31 cellular contexts compared by ENCODE assay signal in genomic region chr2:217325810-217326209, GRCh38.
DNase-seq lines count a peak whose midpoint lies in the region; ATAC-seq, FAIRE-seq and TF ChIP-seq lines count a peak whose summit lies in the region.
"Had no signal": no experiment of that assay in that cellular context is flagged by ENCODE, and none has a peak within 500 bp of the region (broad histone marks: within the 10 kb centered on the region; RNA-seq: fewer than 3 reads in every experiment).

No MANE protein-coding gene starts in this region.

- H2BK5ac ChIP-seq in IMR-90 (ENCODE audit: low read depth, low read length, poor library complexity, severe bottlenecking) = no peak overlapping the region

- H3K9me3 ChIP-seq in BLaER1 treated with 17β-estradiol and CSF1 and Interleukin-3, amounts not matched to agents 10 nM and 100 nM (replicated peaks in 1 of 11) = peaks cover 0 to 40% (median 10%) of the 10 kb centered on the region in 11 experiments; a peak in 19 of 22 replicates
- H3K9me3 ChIP-seq in IMR-90 (ENCODE audit: control insufficient read depth, insufficient read depth, low read length) = no peaks in the 10 kb centered on the region
- H3K9me3 ChIP-seq in SJCRH30 (replicated peaks) = no peaks in the 10 kb centered on the region
- no peaks in the 10 kb centered on the region for H3K9me3 ChIP-seq in keratinocyte (ENCODE audit: control insufficient read depth, low read depth, low read length)
- no peaks in the 10 kb centered on the region for H3K9me3 ChIP-seq in tibial artery
- H3K9me3 ChIP-seq: body of pancreas, esophagus squamous epithelium, lower lobe of right lung, mucosa of descending colon, upper lobe of right lung had no signal

- no TSS peak for BruUV-seq in IMR-90 (replicated peaks; lab: Mats Ljungman, UMichigan)

- no peak overlapping the region for H2AK9ac ChIP-seq in IMR-90 (replicated peaks; ENCODE audit: low read depth, low read length, poor library complexity)

- H3K23ac ChIP-seq in IMR-90 (ENCODE audit: low read depth, low read length) = no peak overlapping the region

- H3K27me3 ChIP-seq in BLaER1 treated with 17β-estradiol and CSF1 and Interleukin-3, amounts not matched to agents 10 nM and 100 nM = peaks cover 0 to 90% (median 0%) of the 10 kb centered on the region in 11 experiments; a peak in 7 of 22 replicates
- no peaks in the 10 kb centered on the region for H3K27me3 ChIP-seq in IMR-90 (ENCODE audit: control insufficient read depth, insufficient read depth, low read length)
- H3K27me3 ChIP-seq in SJCRH30 = no peaks in the 10 kb centered on the region
- H3K27me3 ChIP-seq in keratinocyte (ENCODE audit: control insufficient read depth, extremely low read depth, insufficient read depth, low read length) = no peaks in the 10 kb centered on the region
- H3K27me3 ChIP-seq in tibial artery = no peaks in the 10 kb centered on the region
- H3K27me3 ChIP-seq: body of pancreas, esophagus squamous epithelium, upper lobe of right lung had no signal

- FAIRE-seq in keratinocyte (lab: Jason Lieb, UNC) = peak; percentile 41
- FAIRE-seq: endometrium had no signal

- WGBS in IMR-90 (ENCODE audit: extremely low coverage in 2 of 2, insufficient read length in 1 of 2), 2 experiments = no CpG with 5 or more reads among the region's 2 CpGs

- no peak for ATAC-seq in IMR-90 (ENCODE audit: low read depth)
- ATAC-seq in HG02610 (IDR thresholded peaks at IDR 0.05; ENCODE audit: unreplicated experiment) = no peak
- ATAC-seq: body of pancreas; lower lobe of right lung; mucosa of descending colon; natural killer cell treated with Interleukin-12 subunit alpha and Interleukin-12 subunit beta and Interleukin-15 and Interleukin-18, amount 100 ng/mL, for 72 hours; stimulated activated memory B cell treated with anti-CD40 and anti-IgM and Interleukin-4, amounts not matched to agents 10 μg/mL and 1 μg/mL and 100 μg/mL, for 72 hours; upper lobe of right lung had no signal

- peak overlapping the region; percentile 56 to 81; a peak in 2 of 4 replicates for H4K8ac ChIP-seq in IMR-90 (ENCODE audit: low read depth in 2 of 2, low read length in 2 of 2)

- H3K18ac ChIP-seq in IMR-90 (ENCODE audit: low read depth, low read length) = peak overlapping the region; percentile 72

- in situ Hi-C loops in IMR-90 (cut with MboI; ENCODE audit: low sequenced_read_pairs) = no loop called here

- CTCF ChIA-PET in IMR-90 (lab: Yijun Ruan, JAX) = interaction anchor here (0.6 kb wide), 2 partner anchors 579 to 606 kb away, joined by 3 read pairs; no protein-coding TSS in a partner anchor

- H3K4me3 ChIP-seq in BLaER1 treated with 17β-estradiol and CSF1 and Interleukin-3, amounts not matched to agents 10 nM and 100 nM = no peak overlapping the region
- H3K4me3 ChIP-seq in IMR-90 (ENCODE audit: insufficient read depth, low read depth, low read length) (no peak overlapping the region), SJCRH30 (no peak overlapping the region), keratinocyte (ENCODE audit: control insufficient read depth in 2 of 3, extremely low read depth in 1 of 3, insufficient read depth in 2 of 3, low read depth in 1 of 3, low read length in 3 of 3) (no peak overlapping the region), tibial artery (no peak overlapping the region)
- H3K4me3 ChIP-seq: body of pancreas, esophagus squamous epithelium, heart right ventricle, lower lobe of right lung, mucosa of descending colon, upper lobe of right lung had no signal

- H3K14ac ChIP-seq in IMR-90 (replicated peaks; ENCODE audit: low read depth, low read length) = no peak overlapping the region; the same call in 1 of the 2 replicates

- peaks cover 3% of the 10 kb centered on the region; the same call in 1 of the 2 replicates for H3K9me1 ChIP-seq in IMR-90 (ENCODE audit: insufficient read depth, low read length)
- H3K9me1 ChIP-seq in keratinocyte (ENCODE audit: control insufficient read depth, extremely low read depth, insufficient read depth, low read length) = no peaks in the 10 kb centered on the region

- no peak for TF ChIP-seq POLR2A in IMR-90 (IDR thresholded peaks at IDR 0.05; ENCODE audit: low read depth, low read length)

- H3K27ac ChIP-seq in BLaER1 treated with 17β-estradiol and CSF1 and Interleukin-3, amounts not matched to agents 10 nM and 100 nM = peak overlapping the region in 7 of 11 experiments; percentile 0 to 73 (median 61); a peak in 11 of 22 replicates
- no peak overlapping the region for H3K27ac ChIP-seq in IMR-90 (ENCODE audit: insufficient read depth, low read length)
- H3K27ac ChIP-seq in SJCRH30 = peak overlapping the region; percentile 2; the same call in 1 of the 2 replicates
- H3K27ac ChIP-seq in keratinocyte (ENCODE audit: control insufficient read depth, insufficient read depth, low read length) = no peak overlapping the region
- no peak overlapping the region for H3K27ac ChIP-seq in tibial artery
- H3K27ac ChIP-seq: body of pancreas, heart right ventricle, KMS-11, lower lobe of right lung, upper lobe of right lung had no signal

- H3K36me3 ChIP-seq in BLaER1 treated with 17β-estradiol and CSF1 and Interleukin-3, amounts not matched to agents 10 nM and 100 nM = peaks cover 0 to 6% (median 0%) of the 10 kb centered on the region in 11 experiments; a peak in 3 of 22 replicates
- H3K36me3 ChIP-seq in IMR-90 (ENCODE audit: control insufficient read depth, insufficient read depth, low read length) (0 out of 2 replicates have a peak, but pooled peaks cover 2% of the 10 kb centered on the region), SJCRH30 (no peaks in the 10 kb centered on the region), keratinocyte (ENCODE audit: control insufficient read depth in 2 of 2, extremely low read depth in 1 of 2, insufficient read depth in 2 of 2, low read length in 2 of 2) (no peaks in the 10 kb centered on the region), tibial artery (no peaks in the 10 kb centered on the region)
- H3K36me3 ChIP-seq: esophagus squamous epithelium, heart right ventricle, lower lobe of right lung, upper lobe of right lung had no signal

- no peak overlapping the region; a peak in 1 of 22 replicates for H3K9ac ChIP-seq in BLaER1 treated with 17β-estradiol and CSF1 and Interleukin-3, amounts not matched to agents 10 nM and 100 nM
- no peak overlapping the region for H3K9ac ChIP-seq in IMR-90 (ENCODE audit: low read depth, low read length)
- no peak overlapping the region for H3K9ac ChIP-seq in keratinocyte (ENCODE audit: control insufficient read depth, extremely low read depth, insufficient read depth, low read length)
- H3K9ac ChIP-seq: KMS-11 had no signal

- H3K4me1 ChIP-seq in BLaER1 treated with 17β-estradiol and CSF1 and Interleukin-3, amounts not matched to agents 10 nM and 100 nM = peaks cover 5 to 41% (median 20%) of the 10 kb centered on the region in 10 experiments; a peak in 18 of 20 replicates
- peaks cover 12% of the 10 kb centered on the region for H3K4me1 ChIP-seq in IMR-90 (ENCODE audit: control insufficient read depth, insufficient read depth, low read length)
- peaks cover 15% of the 10 kb centered on the region for H3K4me1 ChIP-seq in SJCRH30
- no peaks in the 10 kb centered on the region for H3K4me1 ChIP-seq in keratinocyte (ENCODE audit: control insufficient read depth, extremely low read depth, insufficient read depth, low read length)
- H3K4me1 ChIP-seq in tibial artery = peaks cover 0 to 16% (median 5%) of the 10 kb centered on the region in 4 donors
- H3K4me1 ChIP-seq: body of pancreas, lower lobe of right lung had no signal

- peak overlapping the region; percentile 52 for H2BK120ac ChIP-seq in IMR-90 (ENCODE audit: low read depth, low read length)

- TF ChIP-seq CTCF in IMR-90 (conservative IDR thresholded peaks at IDR 0.05; ENCODE audit: low read depth, low read length) = no peak
- TF ChIP-seq CTCF in keratinocyte (optimal IDR thresholded peaks at IDR 0.05 in 1 of 3, IDR thresholded peaks at IDR 0.05 in 1 of 3, conservative IDR thresholded peaks at IDR 0.05 in 1 of 3; ENCODE audit: extremely low read depth in 1 of 3, insufficient read depth in 2 of 3, low read length in 3 of 3) = no peak
- TF ChIP-seq CTCF in tibial artery (IDR thresholded peaks at IDR 0.05) = no peak

- H4K20me1 ChIP-seq in BLaER1 treated with 17β-estradiol and CSF1 and Interleukin-3, amounts not matched to agents 10 nM and 100 nM = no peaks in the 10 kb centered on the region
- H4K20me1 ChIP-seq in IMR-90 (ENCODE audit: insufficient read depth, low read length) (no peaks in the 10 kb centered on the region), keratinocyte (ENCODE audit: control insufficient read depth, extremely low read depth, insufficient read depth, low read length) (no peaks in the 10 kb centered on the region)

- no peaks in the 10 kb centered on the region for H3K79me2 ChIP-seq in keratinocyte (ENCODE audit: control insufficient read depth, insufficient read depth, low read length)

- peak overlapping the region in 9 of 11 experiments; percentile 28 to 75 (median 64); a peak in 16 of 22 replicates for H3K4me2 ChIP-seq in BLaER1 treated with 17β-estradiol and CSF1 and Interleukin-3, amounts not matched to agents 10 nM and 100 nM
- no peak overlapping the region for H3K4me2 ChIP-seq in IMR-90 (ENCODE audit: low read depth, low read length)
- H3K4me2 ChIP-seq in keratinocyte (ENCODE audit: control insufficient read depth, extremely low read depth, insufficient read depth, low read depth, low read length) = no peak overlapping the region
- H3K4me2 ChIP-seq: KMS-11 had no signal

- peak overlapping the region; percentile 51 for H4K5ac ChIP-seq in IMR-90 (ENCODE audit: low read depth, low read length)

- no peak for TF ChIP-seq RAD21 in IMR-90 (IDR thresholded peaks at IDR 0.05; ENCODE audit: low read length)

- H3K79me1 ChIP-seq in IMR-90 (ENCODE audit: low read depth in 1 of 2, low read length in 2 of 2) = 0 out of 4 replicates have a peak, but pooled peaks cover 0 to 4% of the 10 kb centered on the region in 2 experiments

- peak overlapping the region; percentile 59; the same call in 1 of the 2 replicates for H4K91ac ChIP-seq in IMR-90 (ENCODE audit: insufficient read depth, low read depth, low read length)

- H3K4ac ChIP-seq in IMR-90 (ENCODE audit: low read depth, low read length) = peak overlapping the region; percentile 54

- POLR2A ChIA-PET in IMR-90 (lab: Charles Lee; ENCODE audit: unreplicated experiment) = no interaction called here

- H2BK20ac ChIP-seq in IMR-90 (ENCODE audit: low read depth, low read length) = peak overlapping the region; percentile 53; the same call in 1 of the 2 replicates

- DNase-seq in IMR-90 (no peak), SJCRH30 (peak; percentile 26 to 59), keratinocyte (ENCODE audit: low read depth, low spot score) (no peak), tibial artery (no peak), hypothalamus (lab: John Stamatoyannopoulos, UW) (no peak), NCI-H526 treated with DMSO at 0.1 percent for 48 hours (lab: John Stamatoyannopoulos, UW) (no peak)
- DNase-seq: activated CD4-positive, alpha-beta memory T cell treated with anti-CD3 and anti-CD28 coated beads, Interleukin-2, amount 10 ng/mL, durations not matched to agents 7 days and 5 days; activated CD8-positive, alpha-beta memory T cell treated with anti-CD3 and anti-CD28 coated beads, Interleukin-2, amount 50 U/mL, for 48 hours; activated naive CD4-positive, alpha-beta T cell treated with anti-CD3 and anti-CD28 coated beads, Interleukin-2, amount 10 ng/mL, durations not matched to agents 7 days and 5 days; body of pancreas; C1 segment of cervical spinal cord; cerebellar nuclear complex; DND-41; esophagus squamous epithelium; GOT3; heart right ventricle; HFFc6; lower lobe of right lung; MM.1S; mucosa of descending colon; NCI-H2081 treated with DMSO at 0.1 percent for 48 hours; RPMI8226; substantia nigra; T-helper 2 cell; upper lobe of right lung had no signal

- dilution Hi-C loops in IMR-90 (cut with HindIII; ENCODE audit: low sequenced_read_pairs, unreplicated experiment) = no loop called here
- dilution Hi-C loops in keratinocyte (cut with MboI; ENCODE audit: extremely low pct_ligation_motif_present, low sequenced_read_pairs) = no loop called here

- peak overlapping the region; percentile 74; the same call in 1 of the 2 replicates for H2AK5ac ChIP-seq in IMR-90 (ENCODE audit: low read depth, low read length)

- intact Hi-C loops in IMR-90 (cut with micrococcal nuclease) = no loop called here
- intact Hi-C loops in tibial artery (cut with DNase I; ENCODE audit: low total_unique reads) = no loop called here

- H3K56ac ChIP-seq in IMR-90 (ENCODE audit: extremely low read depth, insufficient read depth, low read length) = no peak overlapping the region

- peak overlapping the region; percentile 94; the same call in 2 of the 3 replicates for H2BK15ac ChIP-seq in IMR-90 (ENCODE audit: low read depth, low read length)

- no peak overlapping the region for H2AFZ ChIP-seq in IMR-90 (replicated peaks; ENCODE audit: low read length, poor library complexity)
- H2AFZ ChIP-seq in keratinocyte (ENCODE audit: control insufficient read depth, low read length) = no peak overlapping the region

Comparison
In these comparisons a context has a peak if more than half of its experiments do, and no peak if none do; other contexts are left out.
1. H3K27ac ChIP-seq: peak in BLaER1 treated with 17β-estradiol and CSF1 and Interleukin-3, amounts not matched to agents 10 nM and 100 nM (7 of 11) and SJCRH30 (single experiment); none in IMR-90 (single experiment), keratinocyte (single experiment) and tibial artery (0 of 2).
2. H3K4me2 ChIP-seq: peak in BLaER1 treated with 17β-estradiol and CSF1 and Interleukin-3, amounts not matched to agents 10 nM and 100 nM (9 of 11); none in IMR-90 (single experiment) and keratinocyte (single experiment).
3. DNase-seq: peak in SJCRH30 (2 of 2); none in IMR-90 (single experiment), keratinocyte (single experiment), tibial artery (0 of 2), hypothalamus (0 of 51) and NCI-H526 treated with DMSO at 0.1 percent for 48 hours (single experiment).